16 cellular contexts compared by ENCODE assay signal in genomic region chr22:49451070-49451840, GRCh38.
"Had no signal": no experiment of that assay in that cellular context is flagged by ENCODE, and none has a peak within 500 bp of the region (broad histone marks: within the 10 kb centered on the region; RNA-seq: fewer than 3 reads in every experiment).

No MANE protein-coding gene starts in this region.

- DNase-seq: activated CD4-positive, alpha-beta T cell treated with anti-CD3 and anti-CD28 coated beads, Interleukin-2, amount 10 ng/mL, durations not matched to agents 24 days and 14 days; activated CD8-positive, alpha-beta memory T cell treated with anti-CD3 and anti-CD28 coated beads, Interleukin-2, amount 50 U/mL, for 4 hours; activated CD8-positive, alpha-beta T cell treated with anti-CD3 and anti-CD28 coated beads, Interleukin-2, amount 10 ng/mL, durations not matched to agents 7 days and 5 days; activated naive CD4-positive, alpha-beta T cell treated with anti-CD3 and anti-CD28 coated beads for 36 hours; activated T-cell treated with anti-CD3 and anti-CD28 coated beads, Interleukin-2, amount 50 U/mL, for 4 hours; colonic mucosa; erythroblast; foreskin melanocyte; midbrain; occipital lobe; psoas muscle; right cardiac atrium; stimulated activated CD4-positive, alpha-beta T cell treated with anti-CD3 and anti-CD28 coated beads, Interleukin-2, amount 100 ng/mL, for 24 hours; T1000; transverse colon had no signal

- ATAC-seq: activated CD8-positive, alpha-beta T cell treated with anti-CD3 and anti-CD28 coated beads, Interleukin-2, amount 10 ng/mL, durations not matched to agents 7 days and 5 days; activated T-cell treated with anti-CD3 and anti-CD28 coated beads, Interleukin-2, amount 50 U/mL, for 4 hours; psoas muscle; right cardiac atrium had no signal

- H3K4me1 ChIP-seq: colonic mucosa, psoas muscle, suprapubic skin, transverse colon had no signal

- H3K27me3 ChIP-seq: colonic mucosa had no signal

- H3K9me3 ChIP-seq: colonic mucosa, psoas muscle, suprapubic skin, transverse colon had no signal

- H3K4me3 ChIP-seq: colonic mucosa, psoas muscle, suprapubic skin, transverse colon had no signal

- H3K27ac ChIP-seq: colonic mucosa, psoas muscle, suprapubic skin, transverse colon had no signal

- H3K36me3 ChIP-seq: colonic mucosa, suprapubic skin, transverse colon had no signal
